Comparison of ENCODE assay signal across 9 cellular contexts in the genomic region with DNA sequence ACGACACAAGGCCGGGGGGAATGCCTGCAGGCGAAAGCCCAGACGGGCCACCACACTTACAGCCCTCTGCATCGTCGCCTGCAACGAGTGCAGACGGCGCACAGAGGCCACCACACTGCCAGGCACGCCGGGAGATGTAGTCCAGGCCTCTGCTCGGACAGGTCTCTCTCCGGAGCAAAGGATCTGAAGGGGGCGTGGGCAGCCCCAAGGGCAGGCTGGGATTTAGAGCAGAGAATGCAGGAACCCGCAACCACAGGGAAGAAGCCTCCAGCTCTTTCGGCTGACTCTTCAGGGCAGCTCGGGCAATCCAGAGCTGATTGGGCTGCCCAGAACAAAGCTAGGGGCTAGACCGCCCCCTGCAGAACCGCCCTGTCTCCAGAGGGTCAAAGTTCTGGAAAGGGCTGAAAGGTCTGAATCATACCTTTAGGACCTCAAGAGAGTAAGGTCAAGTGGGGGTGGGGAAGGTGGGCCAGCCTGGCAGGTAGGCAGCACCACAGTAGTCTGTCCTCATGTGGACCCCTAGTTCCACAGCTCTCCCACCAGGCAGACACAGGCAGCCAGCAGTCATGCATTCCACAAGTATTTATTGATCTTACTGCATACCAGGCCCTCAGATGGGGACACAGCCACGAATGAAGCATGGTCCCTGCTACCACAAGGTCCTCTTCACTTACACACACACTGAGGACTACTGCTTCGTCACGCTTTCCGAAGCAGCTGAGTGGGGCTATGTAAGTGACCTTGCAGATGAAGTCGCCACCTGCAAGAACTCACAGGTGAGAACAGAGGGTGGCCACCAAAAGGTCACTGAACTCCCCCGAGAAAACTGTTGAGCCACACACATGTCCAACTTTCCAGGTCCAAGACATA. TPM values are rescaled to one million over a fixed set of nuclear protein-coding genes. Genes with fewer than 3 reads are reported as not detected.
DNase-seq lines count a peak whose midpoint lies in the region; ATAC-seq and TF ChIP-seq lines count a peak whose summit lies in the region.
"Had no signal": no experiment of that assay in that cellular context is flagged by ENCODE, and none has a peak within 500 bp of the region (broad histone marks: within the 10 kb centered on the region; RNA-seq: fewer than 3 reads in every experiment).

Gene AMT (minus strand): TSS at position 95 of the 870 bp plus-strand sequence. CDS start 23 bp downstream, at position 72.

- H3K9me3 Mint-ChIP-seq in stimulated activated naive CD8-positive, alpha-beta T cell treated with anti-CD3 and anti-CD28 coated beads, Interleukin-15, Interleukin-2, amounts not matched to agents 100 ng/mL and 50 ng/mL, for 24 hours = no peaks in the 10 kb centered on the region

- H3K4me1 ChIP-seq in mucosa of rectum (ENCODE audit: control insufficient read depth in 2 of 2, insufficient read depth in 2 of 2, low read length in 2 of 2) (peaks cover 7 to 13% of the 10 kb centered on the region in 2 donors), aorta (ENCODE audit: control insufficient read depth in 1 of 2, insufficient read depth in 2 of 2, low read length in 2 of 2) (no peaks in the 10 kb centered on the region)

- no peaks in the 10 kb centered on the region for H3K27me3 Mint-ChIP-seq in stimulated activated naive CD8-positive, alpha-beta T cell treated with anti-CD3 and anti-CD28 coated beads, Interleukin-15, Interleukin-2, amounts not matched to agents 100 ng/mL and 50 ng/mL, for 24 hours

- H3K27ac ChIP-seq in mucosa of rectum (ENCODE audit: low read depth in 2 of 2, low read length in 2 of 2) = peak within 1 kb of the TSS; percentile 18 to 56
- H3K27ac ChIP-seq in aorta (ENCODE audit: low read depth in 1 of 2, low read length in 2 of 2) = peak within 1 kb of the TSS in 1 of 2 donors; percentile 28

- peaks cover 19% of the 10 kb centered on the region for H3K36me3 Mint-ChIP-seq in stimulated activated naive CD8-positive, alpha-beta T cell treated with anti-CD3 and anti-CD28 coated beads, Interleukin-15, Interleukin-2, amounts not matched to agents 100 ng/mL and 50 ng/mL, for 24 hours (ENCODE audit: low read depth)

- peak within 1 kb of the TSS; percentile 40 for H3K4me3 ChIP-seq in fibroblast of villous mesenchyme (ENCODE audit: low read depth, low read length)
- peak within 1 kb of the TSS; percentile 65 to 77 for H3K4me3 ChIP-seq in mucosa of rectum (ENCODE audit: low read length in 2 of 2)
- H3K4me3 ChIP-seq in aorta (ENCODE audit: low read length in 2 of 2) = peak within 1 kb of the TSS in 1 of 2 donors; percentile 12

- 25 to 28% methylated on average over 25 of the region's 25 CpGs for WGBS in aorta, 2 donors

- H3K9ac ChIP-seq in mucosa of rectum (ENCODE audit: low read depth in 1 of 2, low read length in 2 of 2) = peak within 1 kb of the TSS; percentile 27 to 65

- no peak for TF ChIP-seq CTCF in fibroblast of villous mesenchyme (IDR thresholded peaks at IDR 0.05; ENCODE audit: insufficient read depth, low read depth, low read length)
- TF ChIP-seq CTCF in GM13977 (IDR thresholded peaks at IDR 0.05; ENCODE audit: extremely low read depth, insufficient read depth, missing control alignments) = no peak

- H3K36me3 ChIP-seq in mucosa of rectum (ENCODE audit: control insufficient read depth in 2 of 2, insufficient read depth in 2 of 2, low read length in 2 of 2) = peaks cover 0 to 26% of the 10 kb centered on the region in 2 donors
- H3K36me3 ChIP-seq in aorta (ENCODE audit: control insufficient read depth in 1 of 2, insufficient read depth in 2 of 2, low read length in 1 of 2) = no peaks in the 10 kb centered on the region

- DNase-seq in stimulated activated naive CD8-positive, alpha-beta T cell treated with anti-CD3 and anti-CD28 coated beads, Interleukin-15, Interleukin-2, amounts not matched to agents 100 U/mL and 50 U/mL, for 24 hours = no peak
- DNase-seq in fibroblast of villous mesenchyme (ENCODE audit: low read depth) = peak; percentile 60
- peak; percentile 69 to 81 for DNase-seq in aorta
- no peak for DNase-seq in GM13977 (ENCODE audit: low spot score)
- no peak for DNase-seq in NCI-H1092 treated with DMSO at 0.1 percent for 48 hours (lab: John Stamatoyannopoulos, UW)
- DNase-seq in activated CD8-positive, alpha-beta memory T cell treated with anti-CD3 and anti-CD28 coated beads for 24 hours = no peak

- peak within 1 kb of the TSS; percentile 61 for H3K27ac Mint-ChIP-seq in stimulated activated naive CD8-positive, alpha-beta T cell treated with anti-CD3 and anti-CD28 coated beads, Interleukin-15, Interleukin-2, amounts not matched to agents 100 ng/mL and 50 ng/mL, for 24 hours

- no peak for ATAC-seq in stimulated activated naive CD8-positive, alpha-beta T cell treated with anti-CD3 and anti-CD28 coated beads, Interleukin-15, Interleukin-2, amounts not matched to agents 100 U/mL and 50 U/mL, for 24 hours
- peak; percentile 42 for ATAC-seq in aorta (ENCODE audit: low FRiP score)
- ATAC-seq: Panc1 had no signal

- intact Hi-C loops in aorta (cut with DNase I) = no loop called here

- peaks cover 35% of the 10 kb centered on the region for H3K4me1 Mint-ChIP-seq in stimulated activated naive CD8-positive, alpha-beta T cell treated with anti-CD3 and anti-CD28 coated beads, Interleukin-15, Interleukin-2, amounts not matched to agents 100 ng/mL and 50 ng/mL, for 24 hours (ENCODE audit: low read depth)

- H3K9me3 ChIP-seq in mucosa of rectum (ENCODE audit: control insufficient read depth in 2 of 2, low read length in 2 of 2) (no peaks in the 10 kb centered on the region), aorta (ENCODE audit: control insufficient read depth, low read length) (no peaks in the 10 kb centered on the region)

- no peaks in the 10 kb centered on the region for H3K27me3 ChIP-seq in mucosa of rectum (ENCODE audit: control insufficient read depth in 2 of 2, insufficient read depth in 2 of 2, low read length in 2 of 2)
- no peaks in the 10 kb centered on the region for H3K27me3 ChIP-seq in aorta (ENCODE audit: control insufficient read depth in 1 of 2, insufficient read depth in 2 of 2, low read length in 1 of 2)

- in situ Hi-C loops in GM13977 (cut with MboI; ENCODE audit: low pct_unique_long_range_greater_than_20kb, low sequenced_read_pairs, unreplicated experiment) = no loop called here

- H3K4me3 Mint-ChIP-seq in stimulated activated naive CD8-positive, alpha-beta T cell treated with anti-CD3 and anti-CD28 coated beads, Interleukin-15, Interleukin-2, amounts not matched to agents 100 ng/mL and 50 ng/mL, for 24 hours = no peak within 1 kb of the TSS

RNA-seq across cellular contexts. Expression of gene AMT, which starts in this region (rescaled TPM):
- 1.3 and 1.7 TPM in 2 replicates for total RNA-seq in fibroblast of villous mesenchyme
- total RNA-seq in aorta = 10 to 100 TPM in 1 of 2 donors, 1 to 10 TPM in 1; 3.6 to 11.3 TPM
- polyA plus RNA-seq in aorta = 10 to 100 TPM; 12.6 to 70.8 TPM

Comparison
In these comparisons a context has a peak if more than half of its experiments do, and no peak if none do; other contexts are left out.
1. DNase-seq: peak in fibroblast of villous mesenchyme (single experiment) and aorta (2 of 2); none in stimulated activated naive CD8-positive, alpha-beta T cell treated with anti-CD3 and anti-CD28 coated beads, Interleukin-15, Interleukin-2, amounts not matched to agents 100 U/mL and 50 U/mL, for 24 hours (single experiment), GM13977 (single experiment), NCI-H1092 treated with DMSO at 0.1 percent for 48 hours (single experiment) and activated CD8-positive, alpha-beta memory T cell treated with anti-CD3 and anti-CD28 coated beads for 24 hours (single experiment).